ENCODE assay signal across 1 cellular context in the genomic region with DNA sequence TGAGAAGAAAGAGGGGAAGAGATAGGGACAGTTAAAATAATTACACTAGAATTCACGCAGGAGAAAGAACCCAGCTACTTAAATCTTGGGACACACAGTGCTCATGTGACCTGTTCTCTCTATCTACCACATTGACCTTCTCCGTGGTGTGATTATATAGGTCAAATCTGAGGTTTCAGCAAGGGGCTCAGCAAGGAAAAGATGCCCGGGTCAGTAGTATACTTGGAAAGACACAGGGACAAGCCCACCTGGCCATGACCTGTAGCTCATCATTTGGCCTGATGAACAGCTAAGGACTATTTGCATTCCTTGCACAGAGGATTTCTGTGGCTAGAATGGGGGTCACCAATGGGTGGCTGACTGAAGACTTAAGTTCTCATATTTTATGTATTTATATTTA.
TF ChIP-seq lines count a peak whose summit lies in the region.

No MANE protein-coding gene starts in this region.

TF ChIP-seq in IMR-90, 13 proteins besides CTCF, POLR2A, EP300 and RAD21 (continued from another document):
- TF ChIP-seq USF2 (IDR thresholded peaks at IDR 0.05; ENCODE audit: low read depth, low read length) (no peak), SMC3 (IDR thresholded peaks at IDR 0.05; ENCODE audit: low read depth, low read length) (no peak), MAFK (IDR thresholded peaks at IDR 0.05; ENCODE audit: low read depth, low read length) (no peak), CEBPB (IDR thresholded peaks at IDR 0.05; ENCODE audit: low read depth, low read length) (no peak), MAZ (IDR thresholded peaks at IDR 0.05; ENCODE audit: borderline replicate concordance, low read depth, low read length) (no peak), CHD1 (IDR thresholded peaks at IDR 0.05; ENCODE audit: low read depth, low read length) (no peak), RCOR1 (IDR thresholded peaks at IDR 0.05; ENCODE audit: insufficient replicate concordance, low read length) (no peak), RFX5 (IDR thresholded peaks at IDR 0.05; ENCODE audit: low read depth, low read length) (no peak), NFE2L2 (IDR thresholded peaks at IDR 0.05; ENCODE audit: low read depth, low read length) (no peak)
- TF ChIP-seq, protein P1, sequence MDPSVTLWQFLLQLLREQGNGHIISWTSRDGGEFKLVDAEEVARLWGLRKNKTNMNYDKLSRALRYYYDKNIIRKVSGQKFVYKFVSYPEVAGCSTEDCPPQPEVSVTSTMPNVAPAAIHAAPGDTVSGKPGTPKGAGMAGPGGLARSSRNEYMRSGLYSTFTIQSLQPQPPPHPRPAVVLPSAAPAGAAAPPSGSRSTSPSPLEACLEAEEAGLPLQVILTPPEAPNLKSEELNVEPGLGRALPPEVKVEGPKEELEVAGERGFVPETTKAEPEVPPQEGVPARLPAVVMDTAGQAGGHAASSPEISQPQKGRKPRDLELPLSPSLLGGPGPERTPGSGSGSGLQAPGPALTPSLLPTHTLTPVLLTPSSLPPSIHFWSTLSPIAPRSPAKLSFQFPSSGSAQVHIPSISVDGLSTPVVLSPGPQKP (IDR thresholded peaks at IDR 0.05; ENCODE audit: borderline replicate concordance, low read depth, low read length) = no peak
